1 cellular context compared by ENCODE assay signal in genomic region chr6:56381852-56382251, GRCh38.
TF ChIP-seq lines count a peak whose summit lies in the region.

No MANE protein-coding gene starts in this region.

TF ChIP-seq in HepG2, 621 proteins besides CTCF, POLR2A, EP300 and RAD21 (continued from another document and continues in another):
- no peak for TF ChIP-seq ZNF512B (CRISPR knock-in tag; IDR thresholded peaks at IDR 0.05; ENCODE audit: borderline replicate concordance)
- TF ChIP-seq ZKSCAN1 (IDR thresholded peaks at IDR 0.05; ENCODE audit: low read length) = no peak
- 0 out of 2 replicates have a peak, but pooled peaks have one; percentile 43 for TF ChIP-seq ZGPAT (CRISPR knock-in tag; IDR thresholded peaks at IDR 0.05)
- TF ChIP-seq ZNF577 (CRISPR knock-in tag; IDR thresholded peaks at IDR 0.05; ENCODE audit: borderline replicate concordance, low read depth) = no peak
- no peak for TF ChIP-seq PHF20 (CRISPR knock-in tag; IDR thresholded peaks at IDR 0.05)
- no peak for TF ChIP-seq MIER3 (CRISPR knock-in tag; IDR thresholded peaks at IDR 0.05; ENCODE audit: borderline replicate concordance)
- TF ChIP-seq CEBPZ (IDR thresholded peaks at IDR 0.05; ENCODE audit: low read length) = no peak
- TF ChIP-seq HOXD1 (CRISPR knock-in tag; IDR thresholded peaks at IDR 0.05) = peak; percentile 62; the same call in 1 of the 2 replicates
- no peak for TF ChIP-seq KAT2B (IDR thresholded peaks at IDR 0.05; ENCODE audit: borderline replicate concordance, low read depth, low read length)
- no peak for TF ChIP-seq ZNF713 (CRISPR knock-in tag; IDR thresholded peaks at IDR 0.05)
- no peak for TF ChIP-seq MTF1 (CRISPR knock-in tag; IDR thresholded peaks at IDR 0.05)
- TF ChIP-seq HOXA3 (CRISPR knock-in tag; IDR thresholded peaks at IDR 0.05) = no peak
- TF ChIP-seq ZFP82 (CRISPR knock-in tag; IDR thresholded peaks at IDR 0.05; ENCODE audit: borderline replicate concordance) = no peak
- no peak for TF ChIP-seq SNRNP70 (IDR thresholded peaks at IDR 0.05; ENCODE audit: low read depth, low read length)
- TF ChIP-seq POGZ (CRISPR knock-in tag; IDR thresholded peaks at IDR 0.05) = no peak
- no peak for TF ChIP-seq THAP8 (CRISPR knock-in tag; IDR thresholded peaks at IDR 0.05; ENCODE audit: borderline replicate concordance)
- TF ChIP-seq KDM5B (CRISPR knock-in tag; IDR thresholded peaks at IDR 0.05; ENCODE audit: borderline replicate concordance) = no peak
- no peak for TF ChIP-seq ELF1 (CRISPR knock-in tag; IDR thresholded peaks at IDR 0.05)
- no peak for TF ChIP-seq CREBL2 (CRISPR knock-in tag; IDR thresholded peaks at IDR 0.05; ENCODE audit: borderline replicate concordance)
- TF ChIP-seq ZBTB8A (CRISPR knock-in tag; IDR thresholded peaks at IDR 0.05; ENCODE audit: borderline replicate concordance, low read depth) = no peak
- no peak for TF ChIP-seq ZNF296 (CRISPR knock-in tag; conservative IDR thresholded peaks at IDR 0.05)
- TF ChIP-seq SOX13 (IDR thresholded peaks at IDR 0.05) = no peak
- peak in 1 of 2 experiments; percentile 85; a peak in 2 of 4 replicates for TF ChIP-seq SOX13 (CRISPR knock-in tag; conservative IDR thresholded peaks at IDR 0.05 in 1 of 2, IDR thresholded peaks at IDR 0.05 in 1 of 2)
- no peak for TF ChIP-seq TCF7 (IDR thresholded peaks at IDR 0.05; ENCODE audit: low read depth)
- no peak; the same call in 1 of the 2 replicates for TF ChIP-seq HOMEZ (CRISPR knock-in tag; IDR thresholded peaks at IDR 0.05; ENCODE audit: low read depth)
- TF ChIP-seq ZNF770 (CRISPR knock-in tag; IDR thresholded peaks at IDR 0.05) = no peak
- no peak for TF ChIP-seq PREB (CRISPR knock-in tag; IDR thresholded peaks at IDR 0.05)
- no peak for TF ChIP-seq ZHX1 (CRISPR knock-in tag; IDR thresholded peaks at IDR 0.05; ENCODE audit: low read depth)
- no peak for TF ChIP-seq MBNL3 (CRISPR knock-in tag; conservative IDR thresholded peaks at IDR 0.05)
- TF ChIP-seq BRD4 (CRISPR knock-in tag; IDR thresholded peaks at IDR 0.05) = no peak
- TF ChIP-seq ZNF451 (CRISPR knock-in tag; IDR thresholded peaks at IDR 0.05) = no peak
- no peak for TF ChIP-seq YEATS2 (CRISPR knock-in tag; IDR thresholded peaks at IDR 0.05; ENCODE audit: borderline replicate concordance)
- peak; percentile 74 for TF ChIP-seq CEBPB (IDR thresholded peaks at IDR 0.05; ENCODE audit: borderline replicate concordance, low read depth, low read length)
- TF ChIP-seq SP140L (CRISPR knock-in tag; IDR thresholded peaks at IDR 0.05; ENCODE audit: borderline replicate concordance) = no peak
- TF ChIP-seq CC2D1A (CRISPR knock-in tag; IDR thresholded peaks at IDR 0.05) = no peak
- TF ChIP-seq ZNF674 (CRISPR knock-in tag; IDR thresholded peaks at IDR 0.05; ENCODE audit: low read depth) = no peak
- no peak for TF ChIP-seq FOXJ3 (CRISPR knock-in tag; IDR thresholded peaks at IDR 0.05; ENCODE audit: borderline replicate concordance)
- TF ChIP-seq ZNF292 (CRISPR knock-in tag; IDR thresholded peaks at IDR 0.05; ENCODE audit: borderline replicate concordance, low read depth) = no peak
- TF ChIP-seq NR2F6 (IDR thresholded peaks at IDR 0.05) = 0 out of 2 replicates have a peak, but pooled peaks have one; percentile 10
- TF ChIP-seq NR2F6 (CRISPR knock-in tag; IDR thresholded peaks at IDR 0.05) = no peak
- no peak for TF ChIP-seq HOXA7 (CRISPR knock-in tag; IDR thresholded peaks at IDR 0.05)
- no peak for TF ChIP-seq USF2 (IDR thresholded peaks at IDR 0.05; ENCODE audit: low read depth, low read length)
- TF ChIP-seq USF2 (CRISPR knock-in tag; IDR thresholded peaks at IDR 0.05; ENCODE audit: borderline replicate concordance) = no peak
- TF ChIP-seq ZNF280B (CRISPR knock-in tag; IDR thresholded peaks at IDR 0.05; ENCODE audit: borderline replicate concordance) = no peak
